16 cellular contexts compared by ENCODE assay signal in genomic region chr11:55658031-55658573, GRCh38. TPM values are rescaled to one million over a fixed set of nuclear protein-coding genes. Genes with fewer than 3 reads are reported as not detected.
DNase-seq lines count a peak whose midpoint lies in the region; ATAC-seq and TF ChIP-seq lines count a peak whose summit lies in the region.
"Had no signal": no experiment of that assay in that cellular context is flagged by ENCODE, and none has a peak within 500 bp of the region (broad histone marks: within the 10 kb centered on the region; RNA-seq: fewer than 3 reads in every experiment).

No MANE protein-coding gene starts in this region.

- no peaks in the 10 kb centered on the region for H3K4me1 Mint-ChIP-seq in MCF 10A (ENCODE audit: insufficient read depth, unreplicated experiment)

- TF ChIP-seq POLR2A in prostate gland (IDR thresholded peaks at IDR 0.05) (no peak), suprapubic skin (IDR thresholded peaks at IDR 0.05) (no peak)

- no peaks in the 10 kb centered on the region for H3K27me3 ChIP-seq in mammary epithelial cell (ENCODE audit: insufficient read depth, low read length)
- H3K27me3 ChIP-seq in prostate gland (replicated peaks; ENCODE audit: insufficient read depth) = no peaks in the 10 kb centered on the region
- no peaks in the 10 kb centered on the region for H3K27me3 ChIP-seq in suprapubic skin

- no peaks in the 10 kb centered on the region for H3K79me2 ChIP-seq in mammary epithelial cell (ENCODE audit: insufficient read depth, low read length)

- H3K9ac ChIP-seq in mammary epithelial cell (ENCODE audit: insufficient read depth, low read length) = no peak overlapping the region

- no peaks in the 10 kb centered on the region for H4K20me1 ChIP-seq in mammary epithelial cell (ENCODE audit: insufficient read depth, low read length)

- dilution Hi-C loops in mammary epithelial cell (cut with HindIII; ENCODE audit: low sequenced_read_pairs) = no loop called here

- no peaks in the 10 kb centered on the region for H3K36me3 ChIP-seq in mammary epithelial cell (ENCODE audit: insufficient read depth, low read length)
- no peaks in the 10 kb centered on the region for H3K36me3 ChIP-seq in prostate gland
- no peaks in the 10 kb centered on the region for H3K36me3 ChIP-seq in suprapubic skin

- in situ Hi-C loops in mammary epithelial cell (cut with MboI; ENCODE audit: low sequenced_read_pairs in 2 of 2) = no loop called here

- no peak for TF ChIP-seq EP300 in suprapubic skin (IDR thresholded peaks at IDR 0.05)

- DNase-seq in MCF 10A (ENCODE audit: unreplicated experiment) (no peak), mammary epithelial cell (no peak), prostate gland (ENCODE audit: low spot score) (no peak), SK-N-DZ (ENCODE audit: low spot score) (no peak), SHP77 treated with DMSO at 0.1 percent for 48 hours (lab: John Stamatoyannopoulos, UW) (no peak), suprapubic skin (ENCODE audit: low spot score in 2 of 2) (no peak)
- DNase-seq: NCI-H345, T-helper 1 cell had no signal

- H3K9me3 Mint-ChIP-seq in MCF 10A (ENCODE audit: unreplicated experiment) = peaks cover 22% of the 10 kb centered on the region

- H3K9me3 ChIP-seq in mammary epithelial cell (replicated peaks; ENCODE audit: insufficient read depth, low read length) (peaks cover 2% of the 10 kb centered on the region), prostate gland (no peaks in the 10 kb centered on the region), suprapubic skin (no peaks in the 10 kb centered on the region)

- no peak for TF ChIP-seq CTCF in MCF 10A (IDR thresholded peaks at IDR 0.05; ENCODE audit: unreplicated experiment)
- no peak for TF ChIP-seq CTCF in mammary epithelial cell (conservative IDR thresholded peaks at IDR 0.05 in 1 of 2, IDR thresholded peaks at IDR 0.05 in 1 of 2; ENCODE audit: extremely low read depth in 1 of 2, insufficient read depth in 1 of 2, low read depth in 1 of 2, low read length in 2 of 2)
- no peak for TF ChIP-seq CTCF in prostate gland (IDR thresholded peaks at IDR 0.05)
- no peak for TF ChIP-seq CTCF in suprapubic skin (IDR thresholded peaks at IDR 0.05)

- no peak overlapping the region for H3K4me3 ChIP-seq in mammary epithelial cell (replicated peaks in 1 of 3; ENCODE audit: insufficient read depth in 1 of 3, low read depth in 2 of 3, low read length in 3 of 3)
- no peak overlapping the region for H3K4me3 ChIP-seq in prostate gland
- H3K4me3 ChIP-seq in suprapubic skin = no peak overlapping the region

- peaks cover 7% of the 10 kb centered on the region for H3K36me3 Mint-ChIP-seq in MCF 10A (ENCODE audit: insufficient read depth, unreplicated experiment)

- BruUV-seq in MCF 10A (replicated peaks; lab: Mats Ljungman, UMichigan) (no TSS peak), mammary epithelial cell (replicated peaks; lab: Mats Ljungman, UMichigan) (no TSS peak)

- no peaks in the 10 kb centered on the region for H3K27me3 Mint-ChIP-seq in MCF 10A (ENCODE audit: insufficient read depth, unreplicated experiment)

- ATAC-seq in HG02610 (IDR thresholded peaks at IDR 0.05; ENCODE audit: unreplicated experiment) (peak; percentile 99), HG03442 (IDR thresholded peaks at IDR 0.05; ENCODE audit: unreplicated experiment) (peak; percentile 96)

- POLR2A ChIA-PET in MCF 10A (lab: Yijun Ruan, JAX) = no interaction called here

- H3K4me1 ChIP-seq in mammary epithelial cell (ENCODE audit: insufficient read depth, low read length) (no peaks in the 10 kb centered on the region), prostate gland (replicated peaks) (no peaks in the 10 kb centered on the region), suprapubic skin (no peaks in the 10 kb centered on the region)

- CTCF ChIA-PET in MCF 10A (lab: Yijun Ruan, JAX) (no interaction called here), mammary epithelial cell (lab: Charles Lee; ENCODE audit: low non-redundant PET) (no interaction called here)

- H3K4me3 Mint-ChIP-seq in MCF 10A (ENCODE audit: unreplicated experiment) = peak overlapping the region; percentile 15

- H3K27ac ChIP-seq in mammary epithelial cell (ENCODE audit: insufficient read depth, low read depth, low read length) (no peak overlapping the region), prostate gland (no peak overlapping the region), suprapubic skin (no peak overlapping the region)

- no peak overlapping the region for H3K4me2 ChIP-seq in mammary epithelial cell (ENCODE audit: insufficient read depth, low read depth, low read length)

- no peak overlapping the region for H2AFZ ChIP-seq in mammary epithelial cell (ENCODE audit: low read depth, low read length)

- WGBS in mammary epithelial cell (ENCODE audit: low coverage, missing lambda C conversion rate) = 100% methylated on average over 1 of the region's 2 CpGs
- 88% methylated on average over 2 of the region's 2 CpGs for WGBS in prostate gland
- 87% methylated on average over 2 of the region's 2 CpGs for WGBS in suprapubic skin

- H3K27ac Mint-ChIP-seq in MCF 10A (ENCODE audit: low read depth, unreplicated experiment) = no peak overlapping the region

- intact Hi-C loops in MCF 10A (cut with micrococcal nuclease) = no loop called here
- intact Hi-C loops in mammary epithelial cell (cut with micrococcal nuclease) = no loop called here
- intact Hi-C loops in prostate gland (cut with DNase I) = no loop called here

RNA-seq across cellular contexts. Expression of gene OR4C6, which starts 3.9 kb away (rescaled TPM):
- total RNA-seq in MCF 10A (2022) = not detected in 2 replicates
- not detected for total RNA-seq in mammary epithelial cell
- not detected for polyA plus RNA-seq in mammary epithelial cell
- polyA minus RNA-seq in mammary epithelial cell = not detected
- total RNA-seq in prostate gland = not detected
- not detected in 2 replicates for polyA plus RNA-seq in SK-N-DZ (2014; cell fraction: cytosol; rRNA removed)
- not detected in 2 replicates for polyA plus RNA-seq in SK-N-DZ (2014; cell fraction: nucleus; rRNA removed)
- not detected for total RNA-seq in suprapubic skin
- total RNA-seq: A673, epithelial cell of proximal tubule, G401, osteocyte, urinary bladder had no signal
- polyA plus RNA-seq: keratinocyte, urinary bladder had no signal

RNA-seq across cellular contexts. Expression of gene OR4S2, which starts 10.0 kb away (rescaled TPM):
- not detected in 2 replicates for total RNA-seq in MCF 10A (2022)
- total RNA-seq in mammary epithelial cell = not detected
- polyA plus RNA-seq in mammary epithelial cell = not detected
- polyA minus RNA-seq in mammary epithelial cell = not detected
- total RNA-seq in prostate gland = not detected
- not detected in 2 replicates for polyA plus RNA-seq in SK-N-DZ (2014; cell fraction: cytosol; rRNA removed)
- not detected in 2 replicates for polyA plus RNA-seq in SK-N-DZ (2014; cell fraction: nucleus; rRNA removed)
- total RNA-seq in suprapubic skin = not detected
- total RNA-seq: A673, epithelial cell of proximal tubule, G401, osteocyte, urinary bladder had no signal
- polyA plus RNA-seq: keratinocyte, urinary bladder had no signal

RNA-seq across cellular contexts. Expression of gene OR4P4, which starts 23.2 kb away (rescaled TPM):
- total RNA-seq in MCF 10A (2022) (not detected in 2 replicates), mammary epithelial cell (not detected), prostate gland (not detected), suprapubic skin (not detected)
- polyA plus RNA-seq in mammary epithelial cell = not detected
- polyA minus RNA-seq in mammary epithelial cell = not detected
- not detected in 2 replicates for polyA plus RNA-seq in SK-N-DZ (2014; cell fraction: cytosol; rRNA removed)
- not detected in 2 replicates for polyA plus RNA-seq in SK-N-DZ (2014; cell fraction: nucleus; rRNA removed)
- total RNA-seq: A673, epithelial cell of proximal tubule, G401, osteocyte, urinary bladder had no signal
- polyA plus RNA-seq: keratinocyte, urinary bladder had no signal

RNA-seq across cellular contexts. Expression of gene OR4C11, which starts 50.7 kb away (rescaled TPM):
- not detected in 2 replicates for total RNA-seq in MCF 10A (2022)
- not detected for total RNA-seq in mammary epithelial cell
- polyA plus RNA-seq in mammary epithelial cell = not detected
- polyA minus RNA-seq in mammary epithelial cell = not detected
- total RNA-seq in prostate gland = not detected
- polyA plus RNA-seq in SK-N-DZ (2014; cell fraction: cytosol; rRNA removed) = not detected in 2 replicates
- polyA plus RNA-seq in SK-N-DZ (2014; cell fraction: nucleus; rRNA removed) = not detected in 2 replicates
- not detected for total RNA-seq in suprapubic skin
- total RNA-seq: A673, epithelial cell of proximal tubule, G401, osteocyte, urinary bladder had no signal
- polyA plus RNA-seq: keratinocyte, urinary bladder had no signal
